ENCODE assay signal across 18 cellular contexts in genomic region chr4:1383728-1384591, GRCh38. TPM values are rescaled to one million over a fixed set of nuclear protein-coding genes. Genes with fewer than 3 reads are reported as not detected.
A peak's percentile ranks its signal among the peaks of the same experiment; 100 is the strongest.
DNase-seq lines count a peak whose midpoint lies in the region; ATAC-seq and TF ChIP-seq lines count a peak whose summit lies in the region.
"Had no signal": no experiment of that assay in that cellular context is flagged by ENCODE, and none has a peak within 500 bp of the region (broad histone marks: within the 10 kb centered on the region; RNA-seq: fewer than 3 reads in every experiment).

No MANE protein-coding gene starts in this region.

- peaks cover 17% of the 10 kb centered on the region for H3K36me3 Mint-ChIP-seq in WTC11

- no peaks in the 10 kb centered on the region for H3K4me1 Mint-ChIP-seq in WTC11

- H3K79me2 ChIP-seq in osteoblast (ENCODE audit: insufficient read depth, low read length), result no peaks in the 10 kb centered on the region

- H3K9me3 Mint-ChIP-seq in WTC11, result peaks cover 11% of the 10 kb centered on the region

- in situ Hi-C loops in G401 (cut with HindIII; ENCODE audit: low sequenced_read_pairs), result no loop called here

- ATAC-seq in WTC11 (no peak), left ventricle myocardium superior (no peak), GM21737 (IDR thresholded peaks at IDR 0.05; ENCODE audit: unreplicated experiment) (no peak)

- H3K27ac Mint-ChIP-seq in WTC11, result no peak overlapping the region

- H3K4me3 ChIP-seq in BE2C (ENCODE audit: low read depth, low read length) (no peak overlapping the region), osteoblast (ENCODE audit: insufficient read depth, low read length) (no peak overlapping the region)
- H3K4me3 ChIP-seq: PC-9 had no signal

- no peak overlapping the region for H3K4me3 Mint-ChIP-seq in WTC11

- no peak overlapping the region for H2AFZ ChIP-seq in osteoblast (ENCODE audit: low read length)
- H2AFZ ChIP-seq: PC-9 had no signal

- H3K9me3 ChIP-seq in BE2C (no peaks in the 10 kb centered on the region), osteoblast (ENCODE audit: low read depth, low read length) (peaks cover 2% of the 10 kb centered on the region)

- no peak overlapping the region for H3K4me2 ChIP-seq in osteoblast (ENCODE audit: insufficient read depth, low read length)
- H3K4me2 ChIP-seq: PC-9 had no signal

- H3K27me3 ChIP-seq in BE2C (no peaks in the 10 kb centered on the region), osteoblast (ENCODE audit: insufficient read depth, low read length) (no peaks in the 10 kb centered on the region)

- H4K20me1 ChIP-seq in osteoblast (ENCODE audit: insufficient read depth, low read length), result no peaks in the 10 kb centered on the region

- H3K4me1 ChIP-seq in BE2C, result no peaks in the 10 kb centered on the region
- H3K4me1 ChIP-seq in osteoblast (ENCODE audit: insufficient read depth, low read length), result no peaks in the 10 kb centered on the region

- DNase-seq in BE2C (peak; percentile 3), WTC11 (ENCODE audit: low spot score) (peak; percentile 8), left ventricle myocardium superior (peak; percentile 18), osteoblast (ENCODE audit: insufficient read length, low spot score, missing footprints) (peak; percentile 75), G401 (ENCODE audit: low spot score) (no peak)
- DNase-seq in activated CD8-positive, alpha-beta memory T cell treated with anti-CD3 and anti-CD28 coated beads for 24 hours, result no peak
- DNase-seq: COR-L47, DMS153, IMR-90, Karpas-422, MM.1S, NCI-H1105, NCI-H1694, NCI-H2107, NCI-H2227 treated with DMSO at 0.1 percent for 48 hours, NCI-H524, PC-9 had no signal

- H3K36me3 ChIP-seq in BE2C (no peaks in the 10 kb centered on the region), osteoblast (ENCODE audit: insufficient read depth, low read length) (peaks cover 6% of the 10 kb centered on the region)

- intact Hi-C loops in left ventricle myocardium superior (cut with micrococcal nuclease), result no loop called here

- CTCF ChIA-PET in WTC11 (lab: Charles Lee), result no interaction called here

- TF ChIP-seq CTCF in BE2C (IDR thresholded peaks at IDR 0.05; ENCODE audit: low read depth, low read length) (no peak), WTC11 (IDR thresholded peaks at IDR 0.05) (no peak), osteoblast (IDR thresholded peaks at IDR 0.05; ENCODE audit: extremely low read depth, low read depth, low read length) (no peak)

- H3K27ac ChIP-seq in osteoblast (ENCODE audit: low read depth, low read length), result no peak overlapping the region
- H3K27ac ChIP-seq: PC-9 had no signal

- no peaks in the 10 kb centered on the region for H3K27me3 Mint-ChIP-seq in WTC11 (ENCODE audit: low read depth)

- POLR2A ChIA-PET in WTC11 (lab: Charles Lee), result no interaction called here

TF ChIP-seq in WTC11, 78 proteins besides CTCF, POLR2A, EP300 and RAD21:
- TF ChIP-seq E2F4 (CRISPR knock-in tag; IDR thresholded peaks at IDR 0.05; ENCODE audit: borderline replicate concordance, low read depth), result no peak
- no peak for TF ChIP-seq ZSCAN18 (CRISPR knock-in tag; IDR thresholded peaks at IDR 0.05)
- no peak for TF ChIP-seq ZMAT4 (CRISPR knock-in tag; IDR thresholded peaks at IDR 0.05)
- TF ChIP-seq STAT6 (CRISPR knock-in tag; conservative IDR thresholded peaks at IDR 0.05; ENCODE audit: low read depth), result no peak
- no peak for TF ChIP-seq ZNF396 (CRISPR knock-in tag; IDR thresholded peaks at IDR 0.05; ENCODE audit: borderline replicate concordance)
- TF ChIP-seq NR3C1 (CRISPR knock-in tag; conservative IDR thresholded peaks at IDR 0.05; ENCODE audit: low read depth), result no peak
- TF ChIP-seq ZBTB43 (CRISPR knock-in tag; IDR thresholded peaks at IDR 0.05), result no peak
- no peak for TF ChIP-seq CBFB (CRISPR knock-in tag; IDR thresholded peaks at IDR 0.05; ENCODE audit: low read depth)
- TF ChIP-seq JAZF1 (CRISPR knock-in tag; IDR thresholded peaks at IDR 0.05), result no peak
- no peak for TF ChIP-seq ELF4 (CRISPR knock-in tag; IDR thresholded peaks at IDR 0.05; ENCODE audit: low read depth)

RNA-seq across cellular contexts. Expression of gene NKX1-1, which starts 22.3 kb away (rescaled TPM):
- not detected for polyA plus RNA-seq in BE2C (2012; ENCODE audit: insufficient read depth, insufficient read length, low read depth)
- total RNA-seq in WTC11 (2021) (not detected in 3 replicates), left ventricle myocardium superior (not detected), osteoblast (not detected in 2 replicates)
- not detected in 2 replicates for total RNA-seq in G401 (2014; rRNA removed; shearing (Covaris generic))
- total RNA-seq: IMR-90, PC-9 had no signal
- polyA plus RNA-seq: IMR-90 had no signal

RNA-seq across cellular contexts. Expression of gene UVSSA, which starts 37.0 kb away (rescaled TPM):
- 32.7 TPM for polyA plus RNA-seq in BE2C (2012; ENCODE audit: insufficient read depth, insufficient read length, low read depth)
- 36.9 to 41.5 TPM (median 40.4 TPM) in 3 replicates for total RNA-seq in WTC11 (2021)
- total RNA-seq in left ventricle myocardium superior, result 5.9 TPM
- total RNA-seq in osteoblast, result 12.7 and 14.8 TPM in 2 replicates
- total RNA-seq in G401 (2014; rRNA removed; shearing (Covaris generic)), result 3.6 and 8.8 TPM in 2 replicates

Comparison
In these comparisons a context has a peak if more than half of its experiments do, and no peak if none do; other contexts are left out.
1. DNase-seq: peak in BE2C (single experiment), WTC11 (single experiment), left ventricle myocardium superior (single experiment) and osteoblast (single experiment); none in activated CD8-positive, alpha-beta memory T cell treated with anti-CD3 and anti-CD28 coated beads for 24 hours (single experiment) and G401 (single experiment).